In genomic region chr1:175158133-175158532, GRCh38 we compare ENCODE assay signal across 20 cellular contexts. TPM values are rescaled to one million over a fixed set of nuclear protein-coding genes. Genes with fewer than 3 reads are reported as not detected.
DNase-seq lines count a peak whose midpoint lies in the region; ATAC-seq, FAIRE-seq and TF ChIP-seq lines count a peak whose summit lies in the region.
"Had no signal": no experiment of that assay in that cellular context is flagged by ENCODE, and none has a peak within 500 bp of the region (broad histone marks: within the 10 kb centered on the region; RNA-seq: fewer than 3 reads in every experiment).

No MANE protein-coding gene starts in this region.

- TF ChIP-seq CTCF in bronchial epithelial cell (IDR thresholded peaks at IDR 0.05; ENCODE audit: insufficient read depth, low read length, severe bottlenecking) (no peak), H9 (conservative IDR thresholded peaks at IDR 0.05) (no peak), lower leg skin (IDR thresholded peaks at IDR 0.05) (no peak)

- no peaks in the 10 kb centered on the region; a peak in 1 of 5 replicates for H3K9me3 Mint-ChIP-seq in H9
- no peaks in the 10 kb centered on the region for H3K9me3 Mint-ChIP-seq in activated naive CD8-positive, alpha-beta T cell treated with anti-CD3 and anti-CD28 coated beads, Interleukin-2, amount 50 U/mL, for 24 hours

- no peak overlapping the region for H3K9ac ChIP-seq in H9 (ENCODE audit: extremely low read depth, insufficient read length, low read length)

- H3K27me3 ChIP-seq in bronchial epithelial cell (ENCODE audit: control insufficient read depth, insufficient read depth, low read length) (peaks cover 2% of the 10 kb centered on the region), H9 (ENCODE audit: insufficient read depth, low read length) (no peaks in the 10 kb centered on the region)

- H3K4me3 Mint-ChIP-seq in H9 = no peak overlapping the region
- no peak overlapping the region for H3K4me3 Mint-ChIP-seq in activated naive CD8-positive, alpha-beta T cell treated with anti-CD3 and anti-CD28 coated beads, Interleukin-2, amount 50 U/mL, for 24 hours

- no peak overlapping the region for H4K91ac ChIP-seq in H9 (ENCODE audit: insufficient read length, low read depth, low read length)

- no peaks in the 10 kb centered on the region for H3K4me1 ChIP-seq in H9 (ENCODE audit: insufficient read depth, low read length)

- intact Hi-C loops in lower leg skin (cut with DNase I; ENCODE audit: low total_unique reads) = loop anchor here (10.0 kb wide), 1 partner anchor 67 kb away; no protein-coding TSS in a partner anchor

- H2BK5ac ChIP-seq in H9 (ENCODE audit: insufficient read length, low read length) = no peak overlapping the region

- H3K18ac ChIP-seq in H9 (ENCODE audit: insufficient read length, low read depth, low read length) = no peak overlapping the region

- H3K9me3 ChIP-seq in H9 (ENCODE audit: control insufficient read depth, low read depth, low read length) = no peaks in the 10 kb centered on the region

- no peak overlapping the region for H3K23ac ChIP-seq in H9 (ENCODE audit: insufficient read length, low read depth, low read length)

- no peaks in the 10 kb centered on the region for H4K20me1 ChIP-seq in H9 (ENCODE audit: control insufficient read depth, insufficient read depth, insufficient read length)

- no peaks in the 10 kb centered on the region for H3K36me3 ChIP-seq in bronchial epithelial cell (ENCODE audit: control insufficient read depth, insufficient read depth, low read length)

- DNase-seq in DMS 273 (lab: John Stamatoyannopoulos, UW; ENCODE audit: unreplicated experiment) (peak; percentile 14), DMS 273 treated with DMSO at 0.1 percent for 48 hours (lab: John Stamatoyannopoulos, UW) (no peak), bronchial epithelial cell (ENCODE audit: low read depth) (peak; percentile 66), H9 (no peak), lower leg skin (ENCODE audit: low spot score in 2 of 2) (no peak)
- DNase-seq in stimulated activated CD4-positive, alpha-beta T cell treated with anti-CD3 and anti-CD28 coated beads, Interleukin-1b, Interleukin-23, amount 100 ng/mL, for 48 hours = peak; percentile 21
- DNase-seq in stimulated activated CD4-positive, alpha-beta T cell treated with anti-CD3 and anti-CD28 coated beads, Interleukin-2, amount 100 ng/mL, for 48 hours = no peak
- DNase-seq in activated naive CD8-positive, alpha-beta T cell treated with anti-CD3 and anti-CD28 coated beads, Interleukin-2, amount 50 U/mL, for 24 hours = no peak
- DNase-seq: activated CD4-positive, alpha-beta T cell treated with anti-CD3 and anti-CD28 coated beads for 4 hours; amniotic stem cell; C1 segment of cervical spinal cord; cerebellar nuclear complex; effector memory CD4-positive, alpha-beta T cell; EL; NCI-H2107; NK-92 treated with Interleukin-12 subunit alpha and Interleukin-12 subunit beta, amount 100 ng/mL, for 24 hours had no signal

- no peak for FAIRE-seq in bronchial epithelial cell (lab: Jason Lieb, UNC)

- no peaks in the 10 kb centered on the region for H3K79me2 ChIP-seq in H9 (ENCODE audit: insufficient read depth, low read length)

- no peak overlapping the region for H4K5ac ChIP-seq in H9 (ENCODE audit: insufficient read length, low read depth, low read length)

- no peak overlapping the region for H2AFZ ChIP-seq in H9 (ENCODE audit: low read length)

- H3K27ac Mint-ChIP-seq in H9 = no peak overlapping the region; a peak in 1 of 7 replicates
- H3K27ac Mint-ChIP-seq in activated naive CD8-positive, alpha-beta T cell treated with anti-CD3 and anti-CD28 coated beads, Interleukin-2, amount 50 U/mL, for 24 hours = no peak overlapping the region

- H3K79me1 ChIP-seq in H9 (ENCODE audit: insufficient read depth, low read depth, low read length, poor library complexity, severe bottlenecking) = no peaks in the 10 kb centered on the region

- no peak for ATAC-seq in activated naive CD8-positive, alpha-beta T cell treated with anti-CD3 and anti-CD28 coated beads, Interleukin-2, amount 50 U/mL, for 24 hours
- ATAC-seq: left lobe of liver, Right ventricle myocardium inferior, sciatic nerve had no signal

- H2BK12ac ChIP-seq in H9 (ENCODE audit: insufficient read length, low read depth, low read length) = no peak overlapping the region

- no peaks in the 10 kb centered on the region for H3K23me2 ChIP-seq in H9 (ENCODE audit: insufficient read length, low read depth, low read length, poor library complexity, severe bottlenecking)

- no peak overlapping the region for H3K27ac ChIP-seq in H9 (ENCODE audit: insufficient read length, low read depth, low read length)
- H3K27ac ChIP-seq: 22Rv1 had no signal

- TF ChIP-seq POLR2A in lower leg skin (IDR thresholded peaks at IDR 0.05) = no peak

- peaks cover 0 to 4% of the 10 kb centered on the region in 2 experiments; a peak in 2 of 4 replicates for H3K4me1 Mint-ChIP-seq in H9
- peaks cover 13% of the 10 kb centered on the region for H3K4me1 Mint-ChIP-seq in activated naive CD8-positive, alpha-beta T cell treated with anti-CD3 and anti-CD28 coated beads, Interleukin-2, amount 50 U/mL, for 24 hours

- peaks cover 0 to 7% (median 4%) of the 10 kb centered on the region in 3 experiments; a peak in 4 of 7 replicates for H3K36me3 Mint-ChIP-seq in H9 (ENCODE audit: insufficient read depth in 1 of 3, low read depth in 3 of 3)
- peaks cover 23% of the 10 kb centered on the region for H3K36me3 Mint-ChIP-seq in activated naive CD8-positive, alpha-beta T cell treated with anti-CD3 and anti-CD28 coated beads, Interleukin-2, amount 50 U/mL, for 24 hours (ENCODE audit: low read depth)

- no peak overlapping the region for H4K8ac ChIP-seq in H9 (replicated peaks; ENCODE audit: insufficient read length, low read depth, low read length)

- H3K56ac ChIP-seq in H9 (ENCODE audit: insufficient read length, low read depth, low read length) = no peak overlapping the region

- no peak overlapping the region for H2BK20ac ChIP-seq in H9 (ENCODE audit: low read depth, low read length, poor library complexity, severe bottlenecking)

- no peak overlapping the region for H3K4me2 ChIP-seq in H9 (ENCODE audit: insufficient read depth, insufficient read length, low read length)

- no peak overlapping the region for H3K4ac ChIP-seq in H9 (ENCODE audit: low read depth, low read length)

- no peak overlapping the region for H2AK5ac ChIP-seq in H9 (ENCODE audit: insufficient read length, low read length)

- H2BK15ac ChIP-seq in H9 (ENCODE audit: low read depth, low read length) = no peak overlapping the region

- H2BK120ac ChIP-seq in H9 (ENCODE audit: low read depth, low read length, poor library complexity, severe bottlenecking) = no peak overlapping the region

- H3K14ac ChIP-seq in H9 (ENCODE audit: insufficient read depth, low read length) = no peak overlapping the region

- no CpG with 5 or more reads among the region's 7 CpGs for WGBS in H9 (ENCODE audit: extremely low coverage, insufficient read length, low lambda C conversion rate)
- 63 to 64% methylated on average over 7 of the region's 7 CpGs for WGBS in lower leg skin, 2 donors

- H3K4me3 ChIP-seq in bronchial epithelial cell (ENCODE audit: low read depth, low read length) (no peak overlapping the region), lower leg skin (ENCODE audit: low read depth, poor library complexity, severe bottlenecking) (no peak overlapping the region)

- H3T11ph ChIP-seq in H9 (ENCODE audit: low read length) = no peak overlapping the region

- peaks cover 8% of the 10 kb centered on the region for H3K27me3 Mint-ChIP-seq in H9 (ENCODE audit: low read depth)
- H3K27me3 Mint-ChIP-seq in activated naive CD8-positive, alpha-beta T cell treated with anti-CD3 and anti-CD28 coated beads, Interleukin-2, amount 50 U/mL, for 24 hours = peaks cover 8% of the 10 kb centered on the region

RNA-seq across cellular contexts. Expression of gene KIAA0040, which starts 34.4 kb away (rescaled TPM):
- total RNA-seq in bronchial epithelial cell (2.7 and 3.9 TPM in 2 replicates), H9 (2021) (5.0 and 5.2 TPM in 2 replicates), lower leg skin (10 to 100 TPM; 12.3 to 16.3 (median 15.0) TPM)

Comparison
In these comparisons a context has a peak if more than half of its experiments do, and no peak if none do; other contexts are left out.
1. DNase-seq: peak in DMS 273 (single experiment), stimulated activated CD4-positive, alpha-beta T cell treated with anti-CD3 and anti-CD28 coated beads, Interleukin-1b, Interleukin-23, amount 100 ng/mL, for 48 hours (single experiment) and bronchial epithelial cell (single experiment); none in DMS 273 treated with DMSO at 0.1 percent for 48 hours (single experiment), stimulated activated CD4-positive, alpha-beta T cell treated with anti-CD3 and anti-CD28 coated beads, Interleukin-2, amount 100 ng/mL, for 48 hours (0 of 2), H9 (single experiment), lower leg skin (0 of 2) and activated naive CD8-positive, alpha-beta T cell treated with anti-CD3 and anti-CD28 coated beads, Interleukin-2, amount 50 U/mL, for 24 hours (single experiment).